1 cellular context compared by ENCODE assay signal in the genomic region with DNA sequence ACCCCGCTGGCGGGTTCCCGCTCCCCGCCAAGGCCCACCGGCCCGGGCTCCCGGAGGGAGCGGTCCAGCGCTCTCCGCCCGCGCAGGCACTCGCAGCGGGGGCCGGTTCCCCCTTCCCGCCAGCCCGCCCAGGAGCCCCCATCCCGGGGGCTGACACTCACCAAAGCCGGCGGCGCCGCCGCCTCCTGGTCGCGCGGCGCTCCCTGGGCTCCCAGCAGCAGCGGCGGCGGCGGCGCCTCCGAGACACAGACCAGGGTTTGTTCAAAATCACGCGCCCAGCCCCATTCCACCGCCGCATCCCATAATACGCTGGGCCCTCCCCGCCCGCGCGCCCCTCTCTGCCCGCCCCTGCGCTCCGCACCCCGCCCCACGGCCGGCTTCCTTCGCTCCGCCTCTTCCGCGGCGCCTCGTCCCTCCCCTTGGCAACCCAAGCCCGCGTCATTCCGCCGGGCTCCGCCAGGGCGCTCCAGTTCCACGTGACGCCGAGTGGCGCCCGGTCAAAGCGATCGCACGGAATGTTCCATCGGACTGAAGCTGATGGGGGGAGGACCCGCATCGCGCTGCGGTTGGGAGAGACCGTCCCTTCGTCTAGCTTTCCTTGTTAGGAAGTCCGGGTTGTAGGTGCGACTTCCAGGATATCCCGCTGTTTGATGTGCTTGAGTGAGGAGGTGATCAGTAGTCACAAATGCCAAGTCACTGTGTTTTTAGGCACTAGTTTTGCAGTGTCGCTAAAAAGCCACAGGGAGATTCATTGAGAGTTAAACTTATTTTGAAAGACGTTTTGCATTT.
TF ChIP-seq lines count a peak whose summit lies in the region.

No MANE protein-coding gene starts in this region.

TF ChIP-seq in HepG2, 621 proteins besides CTCF, POLR2A, EP300 and RAD21 (continued from another document and continues in another):
- TF ChIP-seq, protein P1, sequence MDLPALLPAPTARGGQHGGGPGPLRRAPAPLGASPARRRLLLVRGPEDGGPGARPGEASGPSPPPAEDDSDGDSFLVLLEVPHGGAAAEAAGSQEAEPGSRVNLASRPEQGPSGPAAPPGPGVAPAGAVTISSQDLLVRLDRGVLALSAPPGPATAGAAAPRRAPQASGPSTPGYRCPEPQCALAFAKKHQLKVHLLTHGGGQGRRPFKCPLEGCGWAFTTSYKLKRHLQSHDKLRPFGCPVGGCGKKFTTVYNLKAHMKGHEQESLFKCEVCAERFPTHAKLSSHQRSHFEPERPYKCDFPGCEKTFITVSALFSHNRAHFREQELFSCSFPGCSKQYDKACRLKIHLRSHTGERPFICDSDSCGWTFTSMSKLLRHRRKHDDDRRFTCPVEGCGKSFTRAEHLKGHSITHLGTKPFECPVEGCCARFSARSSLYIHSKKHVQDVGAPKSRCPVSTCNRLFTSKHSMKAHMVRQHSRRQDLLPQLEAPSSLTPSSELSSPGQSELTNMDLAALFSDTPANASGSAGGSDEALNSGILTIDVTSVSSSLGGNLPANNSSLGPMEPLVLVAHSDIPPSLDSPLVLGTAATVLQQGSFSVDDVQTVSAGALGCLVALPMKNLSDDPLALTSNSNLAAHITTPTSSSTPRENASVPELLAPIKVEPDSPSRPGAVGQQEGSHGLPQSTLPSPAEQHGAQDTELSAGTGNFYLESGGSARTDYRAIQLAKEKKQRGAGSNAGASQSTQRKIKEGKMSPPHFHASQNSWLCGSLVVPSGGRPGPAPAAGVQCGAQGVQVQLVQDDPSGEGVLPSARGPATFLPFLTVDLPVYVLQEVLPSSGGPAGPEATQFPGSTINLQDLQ (CRISPR knock-in tag; IDR thresholded peaks at IDR 0.05), result 0 out of 2 replicates have a peak, but pooled peaks have one; percentile 69
- TF ChIP-seq KLF11 (CRISPR knock-in tag; IDR thresholded peaks at IDR 0.05) (peak; percentile 45; the same call in 1 of the 2 replicates), ATF1 (CRISPR knock-in tag; IDR thresholded peaks at IDR 0.05) (peak; percentile 87), TEF (CRISPR knock-in tag; IDR thresholded peaks at IDR 0.05) (0 out of 2 replicates have a peak, but pooled peaks have one; percentile 36), MYC (CRISPR knock-in tag; IDR thresholded peaks at IDR 0.05; ENCODE audit: borderline replicate concordance) (peak; percentile 87; the same call in 1 of the 2 replicates), ZSCAN25 (CRISPR knock-in tag; IDR thresholded peaks at IDR 0.05) (peak; percentile 29), ARID5B (CRISPR knock-in tag; IDR thresholded peaks at IDR 0.05) (peak; percentile 85), KDM3A (CRISPR knock-in tag; IDR thresholded peaks at IDR 0.05; ENCODE audit: low read depth) (peak; percentile 87), ZNF746 (CRISPR knock-in tag; IDR thresholded peaks at IDR 0.05) (peak; percentile 56), ZNF780A (CRISPR knock-in tag; IDR thresholded peaks at IDR 0.05) (0 out of 2 replicates have a peak, but pooled peaks have one; percentile 51), SSRP1 (CRISPR knock-in tag; IDR thresholded peaks at IDR 0.05) (0 out of 2 replicates have a peak, but pooled peaks have one; percentile 27), FOSL1 (CRISPR knock-in tag; IDR thresholded peaks at IDR 0.05; ENCODE audit: borderline replicate concordance) (no peak), PITX1 (CRISPR knock-in tag; IDR thresholded peaks at IDR 0.05) (peak; percentile 60), CBFB (CRISPR knock-in tag; IDR thresholded peaks at IDR 0.05) (peak; percentile 97), ZNF503 (CRISPR knock-in tag; IDR thresholded peaks at IDR 0.05) (peak; percentile 54; the same call in 1 of the 2 replicates), RXRB (CRISPR knock-in tag; IDR thresholded peaks at IDR 0.05; ENCODE audit: borderline replicate concordance) (peak; percentile 83), JUN (CRISPR knock-in tag; IDR thresholded peaks at IDR 0.05) (0 out of 2 replicates have a peak, but pooled peaks have one; percentile 44), ZNF83 (CRISPR knock-in tag; IDR thresholded peaks at IDR 0.05; ENCODE audit: borderline replicate concordance) (0 out of 2 replicates have a peak, but pooled peaks have one; percentile 19), MIXL1 (CRISPR knock-in tag; IDR thresholded peaks at IDR 0.05) (peak; percentile 73; the same call in 1 of the 2 replicates), RNF2 (conservative IDR thresholded peaks at IDR 0.05; ENCODE audit: low read depth) (0 out of 2 replicates have a peak, but pooled peaks have one; percentile 46), ZSCAN5A (CRISPR knock-in tag; IDR thresholded peaks at IDR 0.05; ENCODE audit: borderline replicate concordance) (peak; percentile 58; the same call in 1 of the 2 replicates), SOX6 (IDR thresholded peaks at IDR 0.05) (no peak), SOX6 (CRISPR knock-in tag; IDR thresholded peaks at IDR 0.05) (peak; percentile 70), ZNF740 (CRISPR knock-in tag; IDR thresholded peaks at IDR 0.05) (peak; percentile 55; the same call in 1 of the 2 replicates), CEBPB (IDR thresholded peaks at IDR 0.05; ENCODE audit: borderline replicate concordance, low read depth, low read length) (no peak), NCOA1 (CRISPR knock-in tag; IDR thresholded peaks at IDR 0.05) (peak; percentile 66; the same call in 1 of the 2 replicates), SMYD3 (CRISPR knock-in tag; IDR thresholded peaks at IDR 0.05) (0 out of 2 replicates have a peak, but pooled peaks have one; percentile 50), ZBTB20 (CRISPR knock-in tag; IDR thresholded peaks at IDR 0.05; ENCODE audit: borderline replicate concordance, low read depth) (no peak), HIVEP1 (CRISPR knock-in tag; IDR thresholded peaks at IDR 0.05) (0 out of 2 replicates have a peak, but pooled peaks have one; percentile 54), PBX3 (CRISPR knock-in tag; IDR thresholded peaks at IDR 0.05; ENCODE audit: borderline replicate concordance) (no peak), ZNF143 (CRISPR knock-in tag; IDR thresholded peaks at IDR 0.05) (peak; percentile 60; the same call in 1 of the 2 replicates), ZNF430 (CRISPR knock-in tag; IDR thresholded peaks at IDR 0.05) (peak; percentile 65; the same call in 1 of the 2 replicates), CHD2 (IDR thresholded peaks at IDR 0.05; ENCODE audit: low read depth, low read length) (no peak), HNF4G (IDR thresholded peaks at IDR 0.05; ENCODE audit: borderline replicate concordance, low read depth, low read length) (no peak), HNF4G (CRISPR knock-in tag; IDR thresholded peaks at IDR 0.05; ENCODE audit: borderline replicate concordance, low read depth) (0 out of 2 replicates have a peak, but pooled peaks have one; percentile 14), ZFP62 (CRISPR knock-in tag; IDR thresholded peaks at IDR 0.05) (0 out of 2 replicates have a peak, but pooled peaks have one; percentile 51), GATAD1 (CRISPR knock-in tag; IDR thresholded peaks at IDR 0.05) (peak; percentile 90), DBP (CRISPR knock-in tag; IDR thresholded peaks at IDR 0.05; ENCODE audit: not compliant biosample characterization) (peak; percentile 83)
- TF ChIP-seq, protein P2, sequence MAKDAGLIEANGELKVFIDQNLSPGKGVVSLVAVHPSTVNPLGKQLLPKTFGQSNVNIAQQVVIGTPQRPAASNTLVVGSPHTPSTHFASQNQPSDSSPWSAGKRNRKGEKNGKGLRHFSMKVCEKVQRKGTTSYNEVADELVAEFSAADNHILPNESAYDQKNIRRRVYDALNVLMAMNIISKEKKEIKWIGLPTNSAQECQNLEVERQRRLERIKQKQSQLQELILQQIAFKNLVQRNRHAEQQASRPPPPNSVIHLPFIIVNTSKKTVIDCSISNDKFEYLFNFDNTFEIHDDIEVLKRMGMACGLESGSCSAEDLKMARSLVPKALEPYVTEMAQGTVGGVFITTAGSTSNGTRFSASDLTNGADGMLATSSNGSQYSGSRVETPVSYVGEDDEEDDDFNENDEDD (CRISPR knock-in tag; IDR thresholded peaks at IDR 0.05; ENCODE audit: borderline replicate concordance), result peak; percentile 90; the same call in 1 of the 2 replicates
- TF ChIP-seq, protein P3, sequence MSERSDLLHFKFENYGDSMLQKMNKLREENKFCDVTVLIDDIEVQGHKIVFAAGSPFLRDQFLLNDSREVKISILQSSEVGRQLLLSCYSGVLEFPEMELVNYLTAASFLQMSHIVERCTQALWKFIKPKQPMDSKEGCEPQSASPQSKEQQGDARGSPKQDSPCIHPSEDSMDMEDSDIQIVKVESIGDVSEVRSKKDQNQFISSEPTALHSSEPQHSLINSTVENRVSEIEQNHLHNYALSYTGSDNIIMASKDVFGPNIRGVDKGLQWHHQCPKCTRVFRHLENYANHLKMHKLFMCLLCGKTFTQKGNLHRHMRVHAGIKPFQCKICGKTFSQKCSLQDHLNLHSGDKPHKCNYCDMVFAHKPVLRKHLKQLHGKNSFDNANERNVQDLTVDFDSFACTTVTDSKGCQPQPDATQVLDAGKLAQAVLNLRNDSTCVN (CRISPR knock-in tag; IDR thresholded peaks at IDR 0.05; ENCODE audit: borderline replicate concordance), result peak; percentile 79
